In genomic region chr17:68052810-68053209, GRCh38 we compare ENCODE assay signal across 24 cellular contexts. TPM values are rescaled to one million over a fixed set of nuclear protein-coding genes. Genes with fewer than 3 reads are reported as not detected.
DNase-seq lines count a peak whose midpoint lies in the region; ATAC-seq and TF ChIP-seq lines count a peak whose summit lies in the region.
"Had no signal": no experiment of that assay in that cellular context is flagged by ENCODE, and none has a peak within 500 bp of the region (broad histone marks: within the 10 kb centered on the region; RNA-seq: fewer than 3 reads in every experiment).

No MANE protein-coding gene starts in this region.

- H3K9ac ChIP-seq in SK-N-MC (ENCODE audit: insufficient read length) (no peak overlapping the region), mesendoderm (ENCODE audit: low read length) (no peak overlapping the region)
- H3K9ac ChIP-seq: BLaER1 had no signal

- no peak overlapping the region for H3K56ac ChIP-seq in mesendoderm (ENCODE audit: low read length)

- no peak overlapping the region for H3K4me2 ChIP-seq in mesendoderm (ENCODE audit: low read length)
- H3K4me2 ChIP-seq: BLaER1 had no signal

- H3K36me3 ChIP-seq in A673 (ENCODE audit: insufficient read depth, low read length, poor library complexity, severe bottlenecking) (peaks cover 2% of the 10 kb centered on the region), SK-N-MC (ENCODE audit: insufficient read depth, low read length) (peaks cover 3% of the 10 kb centered on the region), mesendoderm (ENCODE audit: control insufficient read depth, insufficient read depth, low read length) (no peaks in the 10 kb centered on the region)
- H3K36me3 ChIP-seq: pancreas had no signal

- ATAC-seq in left ventricle myocardium superior, result no peak
- no peak for ATAC-seq in stimulated activated naive B cell treated with anti-CD40 and anti-IgM and Interleukin-4, amounts not matched to agents 10 μg/mL and 1 μg/mL and 100 μg/mL, for 72 hours (replicated peaks)
- ATAC-seq: activated CD8-positive, alpha-beta memory T cell treated with anti-CD3 and anti-CD28 coated beads, Interleukin-2, amount 10 ng/mL, durations not matched to agents 7 days and 5 days; natural killer cell had no signal

- H4K5ac ChIP-seq in mesendoderm (ENCODE audit: low read length), result no peak overlapping the region

- no peaks in the 10 kb centered on the region for H3K9me3 Mint-ChIP-seq in stimulated activated naive B cell treated with anti-CD40 and anti-IgM and Interleukin-4, amounts not matched to agents 10 μg/mL and 1 μg/mL and 100 μg/mL, for 72 hours
- H3K9me3 Mint-ChIP-seq: activated CD4-positive, alpha-beta T cell treated with anti-CD3 and anti-CD28 coated beads, Interleukin-2, amount 10 ng/mL, durations not matched to agents 7 days and 5 days; activated naive CD4-positive, alpha-beta T cell treated with anti-CD3 and anti-CD28 coated beads, Interleukin-2, amount 10 ng/mL, durations not matched to agents 7 days and 5 days; activated T-helper 1 cell treated with anti-CD3 and anti-CD28 coated beads, Interleukin-12 subunit alpha, Interleukin-12 subunit beta, Interleukin-2, Interleukin-4 antibody, amounts not matched to agents 30 ng/mL and 10 ng/mL and 1 ng/mL, durations not matched to agents 14 hours and 24 hours and 36 hours; natural killer cell; stimulated activated naive CD8-positive, alpha-beta T cell treated with anti-CD3 and anti-CD28 coated beads, Interleukin-15, Interleukin-2, amounts not matched to agents 100 ng/mL and 50 ng/mL, for 24 hours had no signal

- H3K9me3 ChIP-seq in A673 (ENCODE audit: low read depth, low read length, poor library complexity, severe bottlenecking) (no peaks in the 10 kb centered on the region), SK-N-MC (ENCODE audit: low read depth, low read length) (no peaks in the 10 kb centered on the region)
- H3K9me3 ChIP-seq: pancreas had no signal

- H3K27ac Mint-ChIP-seq in stimulated activated naive B cell treated with anti-CD40 and anti-IgM and Interleukin-4, amounts not matched to agents 10 μg/mL and 1 μg/mL and 100 μg/mL, for 72 hours, result no peak overlapping the region
- H3K27ac Mint-ChIP-seq: activated CD4-positive, alpha-beta T cell treated with anti-CD3 and anti-CD28 coated beads, Interleukin-2, amount 10 ng/mL, durations not matched to agents 7 days and 5 days; activated CD8-positive, alpha-beta memory T cell treated with anti-CD3 and anti-CD28 coated beads, Interleukin-2, amount 10 ng/mL, durations not matched to agents 7 days and 5 days; activated naive CD4-positive, alpha-beta T cell treated with anti-CD3 and anti-CD28 coated beads, Interleukin-2, amount 10 ng/mL, durations not matched to agents 7 days and 5 days; activated T-helper 1 cell treated with anti-CD3 and anti-CD28 coated beads, Interleukin-12 subunit alpha, Interleukin-12 subunit beta, Interleukin-2, Interleukin-4 antibody, amounts not matched to agents 30 ng/mL and 10 ng/mL and 1 ng/mL, durations not matched to agents 14 hours and 24 hours and 36 hours; natural killer cell; stimulated activated naive CD8-positive, alpha-beta T cell treated with anti-CD3 and anti-CD28 coated beads, Interleukin-15, Interleukin-2, amounts not matched to agents 100 ng/mL and 50 ng/mL, for 24 hours had no signal

- no peak overlapping the region for H2BK15ac ChIP-seq in mesendoderm (replicated peaks; ENCODE audit: low read depth)

- no peaks in the 10 kb centered on the region for H3K79me1 ChIP-seq in mesendoderm (ENCODE audit: low read length)

- POLR2A ChIA-PET in A673 (lab: Charles Lee; ENCODE audit: low non-redundant PET), result no interaction called here

- no peak overlapping the region for H3K23ac ChIP-seq in mesendoderm (ENCODE audit: low read length)

- DNase-seq in A673 (ENCODE audit: low spot score) (no peak), SK-N-MC (ENCODE audit: low read depth, low spot score) (no peak), left ventricle myocardium superior (peak; percentile 51), mesendoderm (no peak), kidney tubule cell (ENCODE audit: low spot score) (no peak), SW480 (ENCODE audit: low spot score) (no peak)
- DNase-seq in stimulated activated naive B cell treated with anti-CD40 and anti-IgM and Interleukin-4, amounts not matched to agents 10 μg/mL and 1 μg/mL and 100 μg/mL, for 72 hours, result no peak
- DNase-seq: activated CD4-positive, alpha-beta T cell treated with anti-CD3 and anti-CD28 coated beads, Interleukin-2, amount 10 ng/mL, durations not matched to agents 7 days and 5 days; activated CD8-positive, alpha-beta memory T cell treated with anti-CD3 and anti-CD28 coated beads, Interleukin-2, amount 10 ng/mL, durations not matched to agents 7 days and 5 days; activated naive CD4-positive, alpha-beta T cell treated with anti-CD3 and anti-CD28 coated beads, Interleukin-2, amount 10 ng/mL, durations not matched to agents 7 days and 5 days; amygdala; cortex of kidney; DND-41; H7; natural killer cell; NCI-H1092 treated with DMSO at 0.1 percent for 48 hours; NCI-H1930; NCI-H526 treated with DMSO at 0.1 percent for 48 hours; trophoblast cell had no signal

- peaks cover 24% of the 10 kb centered on the region for H3K4me1 ChIP-seq in A673 (ENCODE audit: insufficient read depth, low read length, poor library complexity, severe bottlenecking)
- H3K4me1 ChIP-seq in mesendoderm (ENCODE audit: control insufficient read depth, low read depth, low read length), result no peaks in the 10 kb centered on the region
- H3K4me1 ChIP-seq: pancreas had no signal

- H3K27me3 ChIP-seq in A673 (replicated peaks; ENCODE audit: insufficient read depth, low read depth, low read length, poor library complexity) (no peaks in the 10 kb centered on the region), mesendoderm (ENCODE audit: insufficient read depth, low read length, poor library complexity) (no peaks in the 10 kb centered on the region)
- H3K27me3 ChIP-seq: BLaER1, pancreas had no signal

- peaks cover 0 to 1% of the 10 kb centered on the region in 2 donors for H3K4me1 Mint-ChIP-seq in stimulated activated naive B cell treated with anti-CD40 and anti-IgM and Interleukin-4, amounts not matched to agents 10 μg/mL and 1 μg/mL and 100 μg/mL, for 72 hours

- no peak overlapping the region for H4K8ac ChIP-seq in mesendoderm (ENCODE audit: low read depth, low read length)

- H3K4ac ChIP-seq in mesendoderm (ENCODE audit: low read depth, low read length), result no peak overlapping the region

- no peaks in the 10 kb centered on the region for H3K27me3 Mint-ChIP-seq in stimulated activated naive B cell treated with anti-CD40 and anti-IgM and Interleukin-4, amounts not matched to agents 10 μg/mL and 1 μg/mL and 100 μg/mL, for 72 hours
- H3K27me3 Mint-ChIP-seq: stimulated activated naive CD8-positive, alpha-beta T cell treated with anti-CD3 and anti-CD28 coated beads, Interleukin-15, Interleukin-2, amounts not matched to agents 100 ng/mL and 50 ng/mL, for 24 hours had no signal

- TF ChIP-seq CTCF in A673 (conservative IDR thresholded peaks at IDR 0.05; ENCODE audit: low read depth, low read length), result no peak

- WGBS in mesendoderm (ENCODE audit: extremely low coverage, insufficient coverage, low lambda C conversion rate), result no CpG with 5 or more reads among the region's 14 CpGs

- H3K36me3 Mint-ChIP-seq in stimulated activated naive B cell treated with anti-CD40 and anti-IgM and Interleukin-4, amounts not matched to agents 10 μg/mL and 1 μg/mL and 100 μg/mL, for 72 hours, result peaks cover 3 to 18% of the 10 kb centered on the region in 2 donors
- H3K36me3 Mint-ChIP-seq: natural killer cell had no signal

- no peak overlapping the region for H3K18ac ChIP-seq in mesendoderm (ENCODE audit: low read length)

- no peak overlapping the region for H2AK5ac ChIP-seq in mesendoderm (ENCODE audit: low read length)

- no peak overlapping the region for H2BK120ac ChIP-seq in mesendoderm (ENCODE audit: low read depth, low read length)

- CTCF ChIA-PET in A673 (lab: Charles Lee), result no interaction called here

- no peaks in the 10 kb centered on the region for H3K79me2 ChIP-seq in mesendoderm (ENCODE audit: control insufficient read depth, insufficient read depth, low read length)

- BruUV-seq in A673 (replicated peaks; lab: Mats Ljungman, UMichigan), result no TSS peak

- no peak overlapping the region for H3K4me3 ChIP-seq in A673 (ENCODE audit: low read depth, low read length, poor library complexity, severe bottlenecking)
- no peak overlapping the region for H3K4me3 ChIP-seq in SK-N-MC
- H3K4me3 ChIP-seq in skin epidermis, result no peak overlapping the region
- no peak overlapping the region for H3K4me3 ChIP-seq in mesendoderm (ENCODE audit: low read length)
- H3K4me3 ChIP-seq: BLaER1, pancreas had no signal

- peak overlapping the region; percentile 90 for H3K27ac ChIP-seq in A673 (ENCODE audit: low read depth, low read length, poor library complexity, severe bottlenecking)
- peak overlapping the region; percentile 99 for H3K27ac ChIP-seq in SK-N-MC
- H3K27ac ChIP-seq in skin epidermis, result peak overlapping the region in 18 of 21 experiments; percentile 2 to 79 (median 66)
- no peak overlapping the region for H3K27ac ChIP-seq in mesendoderm (ENCODE audit: low read depth, low read length)
- H3K27ac ChIP-seq: BLaER1 had no signal

- intact Hi-C loops in A673 (cut with micrococcal nuclease; ENCODE audit: unreplicated experiment) (loop anchor here (10.0 kb wide), 1 partner anchor 152 kb away; no protein-coding TSS in a partner anchor), left ventricle myocardium superior (cut with micrococcal nuclease) (no loop called here)

- H3K4me3 Mint-ChIP-seq in stimulated activated naive B cell treated with anti-CD40 and anti-IgM and Interleukin-4, amounts not matched to agents 10 μg/mL and 1 μg/mL and 100 μg/mL, for 72 hours, result no peak overlapping the region
- H3K4me3 Mint-ChIP-seq: activated CD4-positive, alpha-beta T cell treated with anti-CD3 and anti-CD28 coated beads, Interleukin-2, amount 10 ng/mL, durations not matched to agents 7 days and 5 days; activated CD8-positive, alpha-beta memory T cell treated with anti-CD3 and anti-CD28 coated beads, Interleukin-2, amount 10 ng/mL, durations not matched to agents 7 days and 5 days; activated naive CD4-positive, alpha-beta T cell treated with anti-CD3 and anti-CD28 coated beads, Interleukin-2, amount 10 ng/mL, durations not matched to agents 7 days and 5 days; activated T-helper 1 cell treated with anti-CD3 and anti-CD28 coated beads, Interleukin-12 subunit alpha, Interleukin-12 subunit beta, Interleukin-2, Interleukin-4 antibody, amounts not matched to agents 30 ng/mL and 10 ng/mL and 1 ng/mL, durations not matched to agents 14 hours and 24 hours and 36 hours; natural killer cell; stimulated activated naive CD8-positive, alpha-beta T cell treated with anti-CD3 and anti-CD28 coated beads, Interleukin-15, Interleukin-2, amounts not matched to agents 100 ng/mL and 50 ng/mL, for 24 hours had no signal

- no peak overlapping the region for H2BK5ac ChIP-seq in mesendoderm (ENCODE audit: low read length)

RNA-seq across cellular contexts. Expression of gene KPNA2, which starts 17.3 kb away (rescaled TPM):
- total RNA-seq in A673 (2021), result 481 and 486 TPM in 2 replicates
- 21.3 TPM for total RNA-seq in left ventricle myocardium superior
- 327 TPM for polyA plus RNA-seq in mesendoderm (2013, experiment 1 of 2)
- polyA plus RNA-seq in mesendoderm (2013, experiment 2 of 2), result 325 TPM

RNA-seq across cellular contexts. Expression of gene C17orf58, which starts 56.5 kb away (rescaled TPM):
- 12.5 and 17.4 TPM in 2 replicates for total RNA-seq in A673 (2021)
- 5.0 TPM for total RNA-seq in left ventricle myocardium superior
- 31.3 TPM for polyA plus RNA-seq in mesendoderm (2013, experiment 1 of 2)
- polyA plus RNA-seq in mesendoderm (2013, experiment 2 of 2), result 31.8 TPM

Comparison
In these comparisons a context has a peak if more than half of its experiments do, and no peak if none do; other contexts are left out.
1. RNA of gene KPNA2, which starts 17.3 kb away (total RNA-seq): 481 to 486 TPM in A673; 21.3 TPM in left ventricle myocardium superior (single experiment); every median in the first group is over 10 times any median in the second.